In the genomic region with DNA sequence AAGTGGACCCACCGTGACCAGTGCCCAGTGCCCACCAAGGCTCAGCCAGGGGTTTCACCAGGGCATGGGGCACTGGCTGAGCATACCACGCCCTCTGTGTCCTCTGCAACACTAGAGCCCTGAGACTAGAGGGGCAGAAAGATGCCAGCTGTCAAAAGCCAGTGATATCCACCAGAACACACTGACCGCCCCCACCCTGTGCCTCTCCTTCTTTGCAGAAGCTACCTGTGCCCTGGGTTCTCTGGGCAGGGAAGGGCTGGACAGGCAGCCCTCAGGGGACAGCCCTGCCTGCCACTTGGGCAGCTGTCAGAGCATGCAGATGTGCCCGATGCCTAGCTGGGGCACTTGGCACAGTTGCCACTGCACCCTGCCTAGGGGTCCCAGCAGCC, we compare ENCODE assay signal across 9 cellular contexts. TPM values are rescaled to one million over a fixed set of nuclear protein-coding genes. Genes with fewer than 3 reads are reported as not detected.
DNase-seq lines count a peak whose midpoint lies in the region; ATAC-seq and TF ChIP-seq lines count a peak whose summit lies in the region.
"Had no signal": no experiment of that assay in that cellular context is flagged by ENCODE, and none has a peak within 500 bp of the region (broad histone marks: within the 10 kb centered on the region; RNA-seq: fewer than 3 reads in every experiment).

No MANE protein-coding gene starts in this region.

- no peak for DNase-seq in BJ (ENCODE audit: low read depth)
- DNase-seq in OCI-LY7 (ENCODE audit: low spot score) = no peak
- DNase-seq in endodermal cell = no peak
- no peak for DNase-seq in natural killer cell
- no peak for DNase-seq in A172 (ENCODE audit: low spot score)
- DNase-seq in NCI-H510A (lab: John Stamatoyannopoulos, UW) = no peak

- H3K27me3 ChIP-seq in BJ (ENCODE audit: control insufficient read depth, insufficient read depth, low read length) (no peaks in the 10 kb centered on the region), endodermal cell (ENCODE audit: control insufficient read depth, insufficient read depth, low read length, poor library complexity, severe bottlenecking) (peaks cover 27% of the 10 kb centered on the region)

- no TSS peak for BruUV-seq in OCI-LY7 (replicated peaks; lab: Mats Ljungman, UMichigan)

- H3K27ac Mint-ChIP-seq in endodermal cell (no peak overlapping the region), natural killer cell (peak overlapping the region; percentile 98)

- H3K9me3 Mint-ChIP-seq in endodermal cell (peaks cover 3% of the 10 kb centered on the region), natural killer cell (no peaks in the 10 kb centered on the region)

- H3K4me3 Mint-ChIP-seq in endodermal cell (peak overlapping the region; percentile 42), natural killer cell (peak overlapping the region; percentile 85)

- no peak for ATAC-seq in natural killer cell
- ATAC-seq in GM21381 (IDR thresholded peaks at IDR 0.05; ENCODE audit: unreplicated experiment) = no peak
- no peak for ATAC-seq in HG03108 (IDR thresholded peaks at IDR 0.05; ENCODE audit: unreplicated experiment)

- intact Hi-C loops in OCI-LY7 (cut with micrococcal nuclease; ENCODE audit: unreplicated experiment) = loop anchor here (1.0 to 5.0 kb wide), 4 partner anchors 26 to 61 kb away; no protein-coding TSS in a partner anchor
- intact Hi-C loops in natural killer cell (cut with micrococcal nuclease) = loop anchor here (2.0 kb wide), 2 partner anchors 46 to 78 kb away; a partner anchor contains a TSS

- peaks cover 1% of the 10 kb centered on the region; the same call in 1 of the 2 replicates for H3K36me3 ChIP-seq in BJ (ENCODE audit: control insufficient read depth, insufficient read depth, low read length)
- no peaks in the 10 kb centered on the region for H3K36me3 ChIP-seq in OCI-LY7 (ENCODE audit: insufficient read depth, low read length)
- no peaks in the 10 kb centered on the region for H3K36me3 ChIP-seq in endodermal cell (ENCODE audit: control insufficient read depth, insufficient read depth, low read length)

- peak overlapping the region; percentile 85 for H3K4me3 ChIP-seq in BJ (ENCODE audit: low read depth, low read length)
- peak overlapping the region; percentile 70 for H3K4me3 ChIP-seq in OCI-LY7 (ENCODE audit: low read depth, low read length, poor library complexity, severe bottlenecking)
- peak overlapping the region; percentile 74 for H3K4me3 ChIP-seq in endodermal cell (ENCODE audit: low read length)

- H4K20me1 ChIP-seq in OCI-LY7 (ENCODE audit: insufficient read depth, low read length) = no peaks in the 10 kb centered on the region

- no peaks in the 10 kb centered on the region for H3K9me2 ChIP-seq in OCI-LY7 (ENCODE audit: insufficient read depth, low read length)

- H3K4me1 Mint-ChIP-seq in endodermal cell (no peaks in the 10 kb centered on the region), natural killer cell (peaks cover 58 to 76% of the 10 kb centered on the region in 2 donors)

- no peaks in the 10 kb centered on the region for H3K36me3 Mint-ChIP-seq in endodermal cell (ENCODE audit: low read depth)
- no peaks in the 10 kb centered on the region for H3K36me3 Mint-ChIP-seq in natural killer cell

- peak overlapping the region; percentile 66; the same call in 1 of the 2 replicates for H2AFZ ChIP-seq in OCI-LY7 (ENCODE audit: low read length)

- peak overlapping the region; percentile 94 for H3K4me2 ChIP-seq in OCI-LY7 (ENCODE audit: low read length)

- CTCF ChIA-PET in BJ (lab: Yijun Ruan, JAX) = interaction anchor here (0.7 to 6.3 kb wide), 37 partner anchors 9 to 453 kb away, joined by 3 to 50 read pairs (median 5); no protein-coding TSS in a partner anchor
- CTCF ChIA-PET in OCI-LY7 (lab: Charles Lee; ENCODE audit: unreplicated experiment) = interaction anchor here (1.2 to 1.6 kb wide), 3 partner anchors 24 to 78 kb away, joined by 3 to 6 read pairs (median 4); no protein-coding TSS in a partner anchor

- no peak overlapping the region for H3K9ac ChIP-seq in endodermal cell (ENCODE audit: extremely low read depth, low read length, poor library complexity, severe bottlenecking)

- peaks cover 38% of the 10 kb centered on the region for H3K27me3 Mint-ChIP-seq in endodermal cell (ENCODE audit: insufficient read depth)
- no peaks in the 10 kb centered on the region for H3K27me3 Mint-ChIP-seq in natural killer cell (ENCODE audit: low read depth in 2 of 2)

- H3K79me2 ChIP-seq in OCI-LY7 (ENCODE audit: insufficient read depth, low read depth, low read length) = no peaks in the 10 kb centered on the region

- POLR2A ChIA-PET in BJ (lab: Charles Lee) (interaction anchor here (0.6 kb wide), 1 partner anchor 14 kb away, joined by 4 read pairs; no protein-coding TSS in a partner anchor), OCI-LY7 (lab: Charles Lee) (interaction anchor here (1.0 to 2.0 kb wide), 2 partner anchors 44 to 124 kb away, joined by 3 to 7 read pairs; no protein-coding TSS in a partner anchor)

- TF ChIP-seq CTCF in BJ (IDR thresholded peaks at IDR 0.05; ENCODE audit: insufficient read depth, low read depth, low read length) = no peak
- TF ChIP-seq CTCF in OCI-LY7 (conservative IDR thresholded peaks at IDR 0.05; ENCODE audit: low read length) = no peak
- no peak for TF ChIP-seq CTCF in endodermal cell (conservative IDR thresholded peaks at IDR 0.05)
- no peak for TF ChIP-seq CTCF in natural killer cell (IDR thresholded peaks at IDR 0.05)

- H3K9me3 ChIP-seq in OCI-LY7 (ENCODE audit: low read length) = no peaks in the 10 kb centered on the region
- H3K9me3 ChIP-seq in endodermal cell (ENCODE audit: control insufficient read depth, low read length) = no peaks in the 10 kb centered on the region

- H3K4me1 ChIP-seq in OCI-LY7 (ENCODE audit: insufficient read depth, low read length, poor library complexity, severe bottlenecking) = peaks cover 68% of the 10 kb centered on the region
- no peaks in the 10 kb centered on the region for H3K4me1 ChIP-seq in endodermal cell (ENCODE audit: control insufficient read depth, insufficient read depth, low read length)

- WGBS in endodermal cell (ENCODE audit: insufficient coverage in 1 of 2, insufficient read length in 1 of 2), 2 experiments = 89 to 92% methylated on average over 2 to 4 of the region's 4 CpGs

- H3K27ac ChIP-seq in OCI-LY7 (ENCODE audit: low read depth, low read length, poor library complexity, severe bottlenecking) = no peak overlapping the region
- H3K27ac ChIP-seq in endodermal cell (ENCODE audit: low read depth, low read length) = no peak overlapping the region

RNA-seq across cellular contexts. Expression of a gene that starts 0.5 kb away (rescaled TPM):
- 78.7 and 169 TPM in 2 replicates for polyA plus RNA-seq in BJ (2011; rRNA removed)
- 49.8 and 62.7 TPM in 2 replicates for polyA minus RNA-seq in BJ (2011; rRNA and poly(A)+ RNA removed)
- 2.1 and 2.2 TPM in 2 replicates for total RNA-seq in OCI-LY7 (2014; rRNA removed; shearing (Covaris generic))
- total RNA-seq in OCI-LY7 (2022) = 4.9 and 9.0 TPM in 2 replicates
- total RNA-seq in endodermal cell = under 1 TPM; 0.07 to 0.68 TPM
- polyA plus RNA-seq in endodermal cell (2013, experiment 1 of 2) = 0.61 TPM
- 0.12 TPM for polyA plus RNA-seq in endodermal cell (2013, experiment 2 of 2)
- total RNA-seq in natural killer cell = 100 to 1,000 TPM; 134 to 193 (median 178) TPM
- 4.9 and 14.4 TPM in 2 replicates for total RNA-seq in A172 (2014; rRNA removed; shearing (Covaris generic))

RNA-seq across cellular contexts. Expression of a gene that starts 53.2 kb away (rescaled TPM):
- 0.69 and 1.1 TPM in 2 replicates for polyA plus RNA-seq in BJ (2011; rRNA removed)
- polyA minus RNA-seq in BJ (2011; rRNA and poly(A)+ RNA removed) = 0.57 and 0.71 TPM in 2 replicates
- total RNA-seq in OCI-LY7 (2014; rRNA removed; shearing (Covaris generic)) = 0.09 TPM in 1 of 2 replicates, not detected in the other
- total RNA-seq in OCI-LY7 (2022) (0.09 and 0.15 TPM in 2 replicates), endodermal cell (under 1 TPM; 0.13 to 0.33 TPM), natural killer cell (under 1 TPM; 0.14 to 0.52 (median 0.40) TPM)
- 0.64 TPM for polyA plus RNA-seq in endodermal cell (2013, experiment 1 of 2)
- polyA plus RNA-seq in endodermal cell (2013, experiment 2 of 2) = 0.66 TPM
- total RNA-seq in A172 (2014; rRNA removed; shearing (Covaris generic)) = not detected in 2 replicates
- total RNA-seq: SK-MEL-5 had no signal
